In the genomic region with DNA sequence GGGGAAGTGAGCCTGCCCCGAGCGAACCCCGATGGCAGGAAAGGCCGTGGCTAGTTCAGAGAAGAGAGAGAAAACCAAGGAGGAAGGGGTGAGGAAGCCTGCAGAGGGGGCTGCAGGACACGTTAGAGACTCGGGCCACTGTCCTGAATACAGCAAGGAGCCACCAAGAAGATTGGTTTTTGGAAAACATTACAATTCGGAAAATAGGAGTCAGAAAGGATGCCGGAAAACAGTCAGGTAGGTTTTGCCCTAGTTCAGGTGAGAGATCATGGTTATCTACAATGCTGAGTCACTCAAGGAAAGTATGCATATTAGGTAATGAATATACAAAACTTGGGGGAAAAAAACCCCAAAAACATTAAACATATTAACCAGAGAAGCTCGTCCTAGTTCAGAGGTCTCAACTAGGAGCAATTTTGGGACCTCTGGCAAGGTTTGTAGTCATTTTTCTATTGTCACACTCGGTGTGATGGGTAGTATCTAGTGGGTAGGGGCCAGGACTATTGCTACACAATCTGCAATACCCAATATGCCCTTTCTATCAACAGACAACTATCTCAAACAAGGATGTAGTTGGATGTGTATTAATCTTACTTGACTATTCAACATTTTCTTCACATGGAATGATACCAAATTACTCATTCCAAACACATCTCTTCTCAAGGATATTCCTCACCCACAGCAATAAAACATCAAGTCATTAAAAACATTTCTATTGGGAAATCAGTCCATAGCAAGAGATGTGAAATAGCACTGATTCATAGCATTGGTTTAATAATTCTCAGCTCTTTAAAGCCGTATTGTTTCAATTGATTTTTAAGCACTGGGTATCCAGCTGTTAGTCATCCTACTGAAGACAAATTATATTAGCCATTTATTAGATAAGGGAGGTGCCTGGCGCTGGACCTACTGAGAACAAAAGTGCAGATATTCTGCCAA, we compare ENCODE assay signal across 8 cellular contexts.
DNase-seq lines count a peak whose midpoint lies in the region; ATAC-seq and TF ChIP-seq lines count a peak whose summit lies in the region.

No MANE protein-coding gene starts in this region.

- H3K36me3 ChIP-seq in Karpas-422 (ENCODE audit: insufficient read depth, low read length) (no peaks in the 10 kb centered on the region), mucosa of descending colon (ENCODE audit: low read depth) (no peaks in the 10 kb centered on the region)

- H3K9ac ChIP-seq in Karpas-422 (ENCODE audit: low read length): no peak overlapping the region

- no peaks in the 10 kb centered on the region for H3K9me3 ChIP-seq in Karpas-422 (ENCODE audit: low read length)
- no peaks in the 10 kb centered on the region for H3K9me3 ChIP-seq in mucosa of descending colon

- no peak for TF ChIP-seq CTCF in mucosa of descending colon (IDR thresholded peaks at IDR 0.05)

- POLR2A ChIA-PET in activated CD4-positive, alpha-beta T cell treated with anti-CD3 and anti-CD28 coated beads for 36 hours (lab: Charles Lee): interaction anchor here (0.7 to 1.5 kb wide), 14 partner anchors 9 to 753 kb away, joined by 3 to 13 read pairs (median 6); a partner anchor contains a TSS

- DNase-seq in ELF-1 (ENCODE audit: low read depth, low spot score) (peak; percentile 78), Karpas-422 (peak; percentile 52), mucosa of descending colon (peak; percentile 48 to 59 (median 55))
- DNase-seq in activated CD4-positive, alpha-beta T cell treated with anti-CD3 and anti-CD28 coated beads for 36 hours: peak; percentile 72
- DNase-seq in effector memory CD8-positive, alpha-beta T cell: peak; percentile 25 to 34 (median 33)
- DNase-seq in stimulated activated effector memory CD8-positive, alpha-beta T cell treated with anti-CD3 and anti-CD28 coated beads, Interleukin-12 subunit alpha, Interleukin-12 subunit beta, amount 100 ng/mL, for 72 hours (ENCODE audit: low spot score in 2 of 2): peak in 1 of 2 donors; percentile 61

- no peaks in the 10 kb centered on the region for H4K20me1 ChIP-seq in Karpas-422 (ENCODE audit: insufficient read depth, low read depth, low read length)

- H3K4me1 ChIP-seq in Karpas-422 (ENCODE audit: low read length) (no peaks in the 10 kb centered on the region), mucosa of descending colon (ENCODE audit: low read depth) (no peaks in the 10 kb centered on the region)

- H3K4me3 ChIP-seq in Karpas-422 (ENCODE audit: low read length) (no peak overlapping the region), mucosa of descending colon (no peak overlapping the region)

- no peaks in the 10 kb centered on the region for H3K27me3 Mint-ChIP-seq in activated CD4-positive, alpha-beta T cell treated with anti-CD3 and anti-CD28 coated beads for 36 hours
- no peaks in the 10 kb centered on the region for H3K27me3 Mint-ChIP-seq in effector memory CD8-positive, alpha-beta T cell

- no peak overlapping the region for H2AFZ ChIP-seq in Karpas-422 (ENCODE audit: low read length)

- H3K27ac ChIP-seq in Karpas-422 (ENCODE audit: low read length): no peak overlapping the region

- H3K9me3 Mint-ChIP-seq in activated CD4-positive, alpha-beta T cell treated with anti-CD3 and anti-CD28 coated beads for 36 hours (ENCODE audit: low read depth): peaks cover 9% of the 10 kb centered on the region
- H3K9me3 Mint-ChIP-seq in effector memory CD8-positive, alpha-beta T cell: no peaks in the 10 kb centered on the region
- peaks cover 3% of the 10 kb centered on the region for H3K9me3 Mint-ChIP-seq in stimulated activated effector memory CD8-positive, alpha-beta T cell treated with anti-CD3 and anti-CD28 coated beads, Interleukin-12 subunit alpha, Interleukin-12 subunit beta, amount 100 ng/mL, for 72 hours

- intact Hi-C loops in activated CD4-positive, alpha-beta T cell treated with anti-CD3 and anti-CD28 coated beads for 36 hours (cut with DNase I, micrococcal nuclease): loop anchor here (1.0 to 5.0 kb wide), 10 partner anchors 47 to 366 kb away; a partner anchor contains a TSS
- intact Hi-C loops in mucosa of descending colon (cut with DNase I, micrococcal nuclease): no loop called here

- H3K36me3 Mint-ChIP-seq in activated CD4-positive, alpha-beta T cell treated with anti-CD3 and anti-CD28 coated beads for 36 hours (ENCODE audit: low read depth): no peaks in the 10 kb centered on the region
- peaks cover 5% of the 10 kb centered on the region for H3K36me3 Mint-ChIP-seq in effector memory CD8-positive, alpha-beta T cell (ENCODE audit: insufficient read depth)
- peaks cover 12% of the 10 kb centered on the region for H3K36me3 Mint-ChIP-seq in stimulated activated effector memory CD8-positive, alpha-beta T cell treated with anti-CD3 and anti-CD28 coated beads, Interleukin-12 subunit alpha, Interleukin-12 subunit beta, amount 100 ng/mL, for 72 hours

- no peaks in the 10 kb centered on the region for H3K79me2 ChIP-seq in Karpas-422 (ENCODE audit: low read length)

- H3K9me2 ChIP-seq in Karpas-422 (replicated peaks; ENCODE audit: insufficient read depth, low read length): no peaks in the 10 kb centered on the region

- H3K27me3 ChIP-seq in Karpas-422 (ENCODE audit: low read length): no peaks in the 10 kb centered on the region; the same call in 1 of the 2 replicates

- peaks cover 13% of the 10 kb centered on the region for H3K4me1 Mint-ChIP-seq in activated CD4-positive, alpha-beta T cell treated with anti-CD3 and anti-CD28 coated beads for 36 hours
- peaks cover 6 to 7% of the 10 kb centered on the region in 2 donors for H3K4me1 Mint-ChIP-seq in effector memory CD8-positive, alpha-beta T cell (ENCODE audit: low read depth in 2 of 2)
- H3K4me1 Mint-ChIP-seq in stimulated activated effector memory CD8-positive, alpha-beta T cell treated with anti-CD3 and anti-CD28 coated beads, Interleukin-12 subunit alpha, Interleukin-12 subunit beta, amount 100 ng/mL, for 72 hours: peaks cover 8% of the 10 kb centered on the region

- no peak overlapping the region for H3K4me2 ChIP-seq in Karpas-422 (ENCODE audit: low read depth, low read length, poor library complexity, severe bottlenecking)

- peak overlapping the region; percentile 48 for H3K27ac Mint-ChIP-seq in activated CD4-positive, alpha-beta T cell treated with anti-CD3 and anti-CD28 coated beads for 36 hours
- peak overlapping the region; percentile 72 to 88 for H3K27ac Mint-ChIP-seq in effector memory CD8-positive, alpha-beta T cell
- peak overlapping the region; percentile 95 for H3K27ac Mint-ChIP-seq in stimulated activated effector memory CD8-positive, alpha-beta T cell treated with anti-CD3 and anti-CD28 coated beads, Interleukin-12 subunit alpha, Interleukin-12 subunit beta, amount 100 ng/mL, for 72 hours

- H3K4me3 Mint-ChIP-seq in activated CD4-positive, alpha-beta T cell treated with anti-CD3 and anti-CD28 coated beads for 36 hours: peak overlapping the region; percentile 56
- H3K4me3 Mint-ChIP-seq in effector memory CD8-positive, alpha-beta T cell: peak overlapping the region; percentile 65 to 68
- peak overlapping the region; percentile 61 for H3K4me3 Mint-ChIP-seq in stimulated activated effector memory CD8-positive, alpha-beta T cell treated with anti-CD3 and anti-CD28 coated beads, Interleukin-12 subunit alpha, Interleukin-12 subunit beta, amount 100 ng/mL, for 72 hours

- peak; percentile 96 for ATAC-seq in activated CD4-positive, alpha-beta T cell treated with anti-CD3 and anti-CD28 coated beads for 36 hours
- ATAC-seq in effector memory CD8-positive, alpha-beta T cell (replicated peaks): peak; percentile 79
- ATAC-seq in mucosa of descending colon (peak; percentile 82), GM21447 (IDR thresholded peaks at IDR 0.05; ENCODE audit: unreplicated experiment) (no peak), GM21723 (IDR thresholded peaks at IDR 0.05; ENCODE audit: unreplicated experiment) (no peak)
- peak; percentile 87 for ATAC-seq in stimulated activated effector memory CD8-positive, alpha-beta T cell treated with anti-CD3 and anti-CD28 coated beads, Interleukin-12 subunit alpha, Interleukin-12 subunit beta, amount 100 ng/mL, for 72 hours

- CTCF ChIA-PET in activated CD4-positive, alpha-beta T cell treated with anti-CD3 and anti-CD28 coated beads for 36 hours (lab: Charles Lee): interaction anchor here (0.6 to 1.4 kb wide), 5 partner anchors 16 to 365 kb away, joined by 3 to 5 read pairs (median 4); no protein-coding TSS in a partner anchor

Comparison
In these comparisons a context has a peak if more than half of its experiments do, and no peak if none do; other contexts are left out.
1. ATAC-seq: peak in activated CD4-positive, alpha-beta T cell treated with anti-CD3 and anti-CD28 coated beads for 36 hours (single experiment), effector memory CD8-positive, alpha-beta T cell (single experiment), mucosa of descending colon (single experiment) and stimulated activated effector memory CD8-positive, alpha-beta T cell treated with anti-CD3 and anti-CD28 coated beads, Interleukin-12 subunit alpha, Interleukin-12 subunit beta, amount 100 ng/mL, for 72 hours (single experiment); none in GM21447 (single experiment) and GM21723 (single experiment).
2. intact Hi-C loops: an anchor here in activated CD4-positive, alpha-beta T cell treated with anti-CD3 and anti-CD28 coated beads for 36 hours (1.0 to 5.0 kb wide); none called in mucosa of descending colon.
3. Peak in every context shown above with its lines, with median percentiles within 50 percentile points of each other: H3K27ac Mint-ChIP-seq and H3K4me3 Mint-ChIP-seq.